Comparison of ENCODE assay signal across 15 cellular contexts in the genomic region with DNA sequence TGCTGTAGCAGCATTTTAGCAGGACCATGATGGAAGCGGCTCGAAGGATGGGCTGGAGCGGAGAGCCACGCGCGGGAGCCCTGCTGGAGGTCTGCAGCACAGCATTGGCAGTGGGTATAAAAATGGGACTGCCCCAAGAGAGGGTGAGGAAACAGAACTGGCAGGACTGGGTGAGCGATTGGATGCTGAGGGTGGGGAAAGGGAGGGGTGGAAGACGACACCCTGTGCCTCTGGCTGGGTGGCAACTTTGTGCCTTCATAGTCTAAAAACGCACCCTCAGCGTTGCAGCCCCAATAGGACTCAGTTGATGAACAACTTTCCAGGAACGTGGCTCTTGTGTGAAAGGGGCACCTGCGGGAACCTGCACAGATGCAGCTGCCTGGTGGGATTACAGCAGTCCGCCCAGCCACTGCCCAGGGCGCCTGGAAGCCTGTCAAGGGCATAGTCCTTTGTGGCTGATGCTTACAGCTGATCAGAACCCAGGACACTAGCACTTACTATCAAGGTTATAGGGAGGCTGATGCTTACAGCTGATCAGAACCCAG.
A peak's percentile ranks its signal among the peaks of the same experiment; 100 is the strongest.
DNase-seq lines count a peak whose midpoint lies in the region; ATAC-seq and TF ChIP-seq lines count a peak whose summit lies in the region.
"Had no signal": no experiment of that assay in that cellular context is flagged by ENCODE, and none has a peak within 500 bp of the region (broad histone marks: within the 10 kb centered on the region; RNA-seq: fewer than 3 reads in every experiment).

No MANE protein-coding gene starts in this region.

- intact Hi-C loops in Right ventricle myocardium inferior (cut with DNase I): loop anchor here (2.0 kb wide), 3 partner anchors 17 to 33 kb away; no protein-coding TSS in a partner anchor
- intact Hi-C loops in cardiac septum (cut with DNase I): no loop called here
- intact Hi-C loops in aorta (cut with DNase I): no loop called here

- H3K36me3 ChIP-seq in aorta (ENCODE audit: control insufficient read depth in 1 of 2, insufficient read depth in 2 of 2, low read length in 1 of 2): no peaks in the 10 kb centered on the region

- H3K27me3 ChIP-seq in aorta (ENCODE audit: control insufficient read depth in 1 of 2, insufficient read depth in 2 of 2, low read length in 1 of 2): no peaks in the 10 kb centered on the region

- H3K4me1 ChIP-seq in aorta (ENCODE audit: control insufficient read depth in 1 of 2, insufficient read depth in 2 of 2, low read length in 2 of 2): no peaks in the 10 kb centered on the region

- WGBS in aorta, 2 donors: 82 to 87% methylated on average over 14 of the region's 14 CpGs

- peaks cover 11% of the 10 kb centered on the region for H3K9me3 Mint-ChIP-seq in glutamatergic neuron (ENCODE audit: unreplicated experiment)

- H3K27ac Mint-ChIP-seq in glutamatergic neuron (ENCODE audit: unreplicated experiment): peak overlapping the region; percentile 75

- no peak for TF ChIP-seq CTCF in glutamatergic neuron (IDR thresholded peaks at IDR 0.05; ENCODE audit: partially characterized antibody, unreplicated experiment)

- H3K36me3 Mint-ChIP-seq in glutamatergic neuron (ENCODE audit: unreplicated experiment): no peaks in the 10 kb centered on the region

- no peak overlapping the region for H3K27ac ChIP-seq in aorta (ENCODE audit: low read depth in 1 of 2, low read length in 2 of 2)
- H3K27ac ChIP-seq: GM23248, HL-60 had no signal

- no peaks in the 10 kb centered on the region for H3K9me3 ChIP-seq in aorta (ENCODE audit: control insufficient read depth, low read length)
- H3K9me3 ChIP-seq: SK-N-SH had no signal

- no peak for DNase-seq in Right ventricle myocardium inferior (ENCODE audit: missing footprints)
- DNase-seq in cardiac septum (ENCODE audit: low spot score): no peak
- no peak for DNase-seq in glutamatergic neuron
- DNase-seq in islet precursor cell: peak; percentile 43
- peak; percentile 23 to 58 for DNase-seq in aorta
- DNase-seq in ureter (ENCODE audit: low spot score): no peak
- no peak for DNase-seq in activated CD4-positive, alpha-beta T cell treated with anti-CD3 and anti-CD28 coated beads, Interleukin-2, amount 50 U/mL, for 4 hours
- DNase-seq: GM23248, KBM-7, NCI-H1092, NCI-H187 had no signal

- H3K27me3 Mint-ChIP-seq in glutamatergic neuron (ENCODE audit: unreplicated experiment): peaks cover 7% of the 10 kb centered on the region

- peaks cover 33% of the 10 kb centered on the region for H3K4me1 Mint-ChIP-seq in glutamatergic neuron (ENCODE audit: low read depth, unreplicated experiment)

- H3K4me3 Mint-ChIP-seq in glutamatergic neuron (ENCODE audit: unreplicated experiment): no peak overlapping the region

- no peak overlapping the region for H3K4me3 ChIP-seq in aorta (ENCODE audit: low read length in 2 of 2)
- H3K4me3 ChIP-seq: GM12878, GM23248 had no signal

- ATAC-seq in Right ventricle myocardium inferior (peak; percentile 41), aorta (ENCODE audit: low FRiP score) (no peak), GM18909 (IDR thresholded peaks at IDR 0.05; ENCODE audit: poor library complexity, unreplicated experiment) (no peak)

Comparison
In these comparisons a context has a peak if more than half of its experiments do, and no peak if none do; other contexts are left out.
1. DNase-seq: peak in islet precursor cell (single experiment) and aorta (2 of 2); none in Right ventricle myocardium inferior (single experiment), cardiac septum (single experiment), glutamatergic neuron (single experiment), ureter (single experiment) and activated CD4-positive, alpha-beta T cell treated with anti-CD3 and anti-CD28 coated beads, Interleukin-2, amount 50 U/mL, for 4 hours (0 of 2).